In the genomic region with DNA sequence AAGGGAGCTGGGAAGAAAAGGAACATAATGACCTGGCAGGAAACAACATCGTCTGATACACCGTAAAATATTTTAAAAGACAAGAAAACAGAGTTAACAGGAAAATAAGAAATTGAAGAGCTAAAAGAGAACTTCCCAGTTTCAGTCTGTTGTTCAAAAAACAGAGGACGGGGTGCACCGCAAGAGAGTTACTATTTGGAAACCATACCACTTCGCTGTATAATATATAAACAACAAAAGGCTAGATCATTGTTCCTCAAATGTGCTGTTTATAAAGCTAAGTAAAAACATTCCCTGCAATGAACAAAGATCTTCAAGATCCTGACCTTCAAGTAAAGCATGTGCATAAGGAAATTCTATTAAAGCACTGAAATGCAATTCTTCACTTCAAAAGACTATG, we compare ENCODE assay signal across 8 cellular contexts. TPM values are rescaled to one million over a fixed set of nuclear protein-coding genes. Genes with fewer than 3 reads are reported as not detected.
A peak's percentile ranks its signal among the peaks of the same experiment; 100 is the strongest.
DNase-seq lines count a peak whose midpoint lies in the region; ATAC-seq, FAIRE-seq and TF ChIP-seq lines count a peak whose summit lies in the region.

No MANE protein-coding gene starts in this region.

- no peaks in the 10 kb centered on the region for H3K36me3 Mint-ChIP-seq in mesothelial cell of epicardium

- RAD21 ChIA-PET in GM12878 (lab: Charles Lee; ENCODE audit: unreplicated experiment), result interaction anchor here (0.7 to 2.6 kb wide), 11 partner anchors 13 to 191 kb away, joined by 3 to 10 read pairs (median 3); no protein-coding TSS in a partner anchor

- H3K4me2 ChIP-seq in A549 (peak overlapping the region; percentile 83), GM12878 (ENCODE audit: control insufficient read depth, insufficient read depth) (peak overlapping the region; percentile 82)

- no peaks in the 10 kb centered on the region; a peak in 1 of 4 replicates for H3K36me3 ChIP-seq in GM12878 (ENCODE audit: control insufficient read depth in 2 of 2, insufficient read depth in 2 of 2, low read length in 1 of 2)

- H3K27ac ChIP-seq in A549, result no peak overlapping the region; a peak in 2 of 6 replicates
- H3K27ac ChIP-seq in GM12878 (ENCODE audit: control insufficient read depth, insufficient read depth), result peak overlapping the region; percentile 91

- in situ Hi-C loops in GM12878 (cut with MboI), result no loop called here

- H3K27me3 ChIP-seq in GM12878 (replicated peaks in 1 of 2; ENCODE audit: control insufficient read depth in 2 of 2, insufficient read depth in 2 of 2, low read length in 1 of 2), result no peaks in the 10 kb centered on the region

- H3K9me3 Mint-ChIP-seq in mesothelial cell of epicardium, result no peaks in the 10 kb centered on the region

- DNase-seq in A549 (ENCODE audit: low read depth in 1 of 2, low spot score in 1 of 2), result no peak
- DNase-seq in HT-29 (ENCODE audit: low spot score), result peak; percentile 9
- no peak for DNase-seq in GM12878 (ENCODE audit: low read depth, low spot score)
- DNase-seq in mesothelial cell of epicardium (ENCODE audit: low spot score in 2 of 2, unreplicated experiment in 2 of 2), result no peak
- no peak for DNase-seq in stimulated activated CD4-positive, alpha-beta T cell treated with anti-CD3 and anti-CD28 coated beads, Interleukin-1b, Interleukin-23, amount 100 ng/mL, for 48 hours

- peak overlapping the region; percentile 95 for H3K27ac Mint-ChIP-seq in mesothelial cell of epicardium

- H2AFZ ChIP-seq in GM12878 (ENCODE audit: control insufficient read depth, low read depth, low read length), result no peak overlapping the region

- H3K27me3 Mint-ChIP-seq in mesothelial cell of epicardium (ENCODE audit: low read depth), result no peaks in the 10 kb centered on the region

- ATAC-seq in A549, result no peak
- ATAC-seq in GM12878, result no peak
- no peak for ATAC-seq in GM19035 (IDR thresholded peaks at IDR 0.05; ENCODE audit: unreplicated experiment)
- no peak for ATAC-seq in HG02763 (IDR thresholded peaks at IDR 0.05; ENCODE audit: unreplicated experiment)
- no peak for ATAC-seq in HG03095 (IDR thresholded peaks at IDR 0.05; ENCODE audit: unreplicated experiment)

- WGBS in A549 (ENCODE audit: missing lambda C conversion rate), result 80% methylated on average over 5 of the region's 5 CpGs
- under 1% methylated on average over 5 of the region's 5 CpGs for WGBS in GM12878 (ENCODE audit: insufficient coverage, insufficient replicate concordance, low lambda C conversion rate, missing lambda C conversion rate)

- FAIRE-seq in A549 (lab: Jason Lieb, UNC) (no peak), GM12878 (lab: Jason Lieb, UNC) (no peak)

- no peak for TF ChIP-seq RAD21 in A549 (conservative IDR thresholded peaks at IDR 0.05 in 1 of 2, IDR thresholded peaks at IDR 0.05 in 1 of 2)
- no peak for TF ChIP-seq RAD21 in GM12878 (IDR thresholded peaks at IDR 0.05; ENCODE audit: insufficient read depth, low read depth, low read length)

- CTCF ChIA-PET in A549 (lab: Yijun Ruan, JAX), result interaction anchor here (0.6 to 2.6 kb wide), 23 partner anchors 9 to 140 kb away, joined by 3 to 13 read pairs (median 4); no protein-coding TSS in a partner anchor
- CTCF ChIA-PET in GM12878 (lab: Yijun Ruan, JAX), result interaction anchor here (0.8 to 2.6 kb wide), 15 partner anchors 33 to 204 kb away, joined by 3 to 17 read pairs (median 4); no protein-coding TSS in a partner anchor

- intact Hi-C loops in GM12878 (cut with micrococcal nuclease; ENCODE audit: unreplicated experiment), result loop anchor here (2.0 to 5.0 kb wide), 4 partner anchors 47 to 192 kb away; a partner anchor contains a TSS

- SMC1A ChIA-PET in GM12878 (lab: Charles Lee; ENCODE audit: uncharacterized antibody, unreplicated experiment), result interaction anchor here (0.7 to 2.6 kb wide), 15 partner anchors 16 to 190 kb away, joined by 3 to 14 read pairs (median 4); no protein-coding TSS in a partner anchor

- no TSS peak for BruUV-seq in GM12878 (replicated peaks; lab: Mats Ljungman, UMichigan)

- H3K4me3 ChIP-seq in A549, result peak overlapping the region; percentile 95
- H3K4me3 ChIP-seq in GM12878, result peak overlapping the region; percentile 85

- H3K9me3 ChIP-seq in A549 (no peaks in the 10 kb centered on the region), GM12878 (replicated peaks; ENCODE audit: control insufficient read depth, insufficient read depth, low read length) (no peaks in the 10 kb centered on the region)

- H3K4me3 Mint-ChIP-seq in mesothelial cell of epicardium, result peak overlapping the region; percentile 79

- peak overlapping the region; percentile 92 for H3K9ac ChIP-seq in GM12878 (ENCODE audit: control insufficient read depth, insufficient read depth, low read length)

- TF ChIP-seq EP300 in A549 (IDR thresholded peaks at IDR 0.05), result no peak
- no peak for TF ChIP-seq EP300 in GM12878 (IDR thresholded peaks at IDR 0.05; ENCODE audit: borderline replicate concordance in 1 of 2, control insufficient read depth in 1 of 2, low read depth in 2 of 2, low read length in 2 of 2)

- H4K20me1 ChIP-seq in GM12878 (ENCODE audit: control insufficient read depth, insufficient read depth), result peaks cover 2% of the 10 kb centered on the region; the same call in 1 of the 2 replicates

- peaks cover 23% of the 10 kb centered on the region for H3K4me1 Mint-ChIP-seq in mesothelial cell of epicardium

- H3K4me1 ChIP-seq in A549 (peaks cover 46% of the 10 kb centered on the region), GM12878 (ENCODE audit: control insufficient read depth, insufficient read depth, low read length) (peaks cover 16% of the 10 kb centered on the region)

- TF ChIP-seq CTCF in A549 (IDR thresholded peaks at IDR 0.05), result no peak
- no peak for TF ChIP-seq CTCF in GM12878 (IDR thresholded peaks at IDR 0.05 in 2 of 3, conservative IDR thresholded peaks at IDR 0.05 in 1 of 3; ENCODE audit: control insufficient read depth in 2 of 3, extremely low read depth in 1 of 3, insufficient read depth in 1 of 3, low read depth in 3 of 3, low read length in 3 of 3)
- no peak for TF ChIP-seq CTCF in mesothelial cell of epicardium (IDR thresholded peaks at IDR 0.05; ENCODE audit: unreplicated experiment)

- TF ChIP-seq POLR2A in A549 (IDR thresholded peaks at IDR 0.05; ENCODE audit: low read length), result no peak
- no peak for TF ChIP-seq POLR2A in GM12878 (IDR thresholded peaks at IDR 0.05; ENCODE audit: low read depth, low read length)

- H3K79me2 ChIP-seq in GM12878 (ENCODE audit: control insufficient read depth, insufficient read depth, low read length), result peaks cover 85% of the 10 kb centered on the region

- POLR2A ChIA-PET in A549 (lab: Yijun Ruan, JAX) (no interaction called here), GM12878 (lab: Charles Lee) (interaction anchor here (0.6 to 2.1 kb wide), 7 partner anchors 13 to 57 kb away, joined by 3 to 5 read pairs (median 4); no protein-coding TSS in a partner anchor)

TF ChIP-seq in A549, 52 proteins besides CTCF, POLR2A, EP300 and RAD21:
- TF ChIP-seq RCOR1 (IDR thresholded peaks at IDR 0.05; ENCODE audit: low read depth, low read length) (no peak), TP53 (CRISPR knock-in tag; IDR thresholded peaks at IDR 0.05) (no peak), SMC3 (IDR thresholded peaks at IDR 0.05) (no peak), HOXB5 (CRISPR knock-in tag; IDR thresholded peaks at IDR 0.05) (no peak), ZFP36 (IDR thresholded peaks at IDR 0.05; ENCODE audit: borderline replicate concordance, partially characterized antibody) (no peak), RNF2 (IDR thresholded peaks at IDR 0.05; ENCODE audit: borderline replicate concordance, low read depth) (no peak)
- TF ChIP-seq, protein P1, sequence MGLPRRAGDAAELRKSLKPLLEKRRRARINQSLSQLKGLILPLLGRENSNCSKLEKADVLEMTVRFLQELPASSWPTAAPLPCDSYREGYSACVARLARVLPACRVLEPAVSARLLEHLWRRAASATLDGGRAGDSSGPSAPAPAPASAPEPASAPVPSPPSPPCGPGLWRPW (IDR thresholded peaks at IDR 0.05), result no peak

TF ChIP-seq in GM12878, 131 proteins besides CTCF, POLR2A, EP300 and RAD21 (continues in another document):
- peak; percentile 30; the same call in 1 of the 2 replicates for TF ChIP-seq RUNX3 (IDR thresholded peaks at IDR 0.05; ENCODE audit: low read length)

RNA-seq across cellular contexts. Expression of a gene that starts 2.1 kb away (rescaled TPM):
- polyA plus RNA-seq in A549 (2011; rRNA removed) (27.3 and 30.7 TPM in 2 replicates), A549 (2017; fragmentation: RNase III; extraction: RNeasy Plus Mini Kit Qiagen cat#74134 plus additional on column Dnase treatment) (53.7 to 55.1 TPM (median 54.4 TPM) in 3 replicates), GM12878 (2011; rRNA removed) (16.3 and 26.3 TPM in 2 replicates), GM12878 (2014; fragmentation: Illumina TruSeq; extraction: Trizol) (43.0 and 55.7 TPM in 2 replicates), GM12878 (2014; fragmentation: Nextera tagmentation; extraction: Ambion mirVana) (1 to 10 TPM; 5.4 to 9.7 TPM), GM12878 (2014; rRNA removed) (18.5 TPM in 2 replicates), GM12878 (2016; fragmentation: Nextera tagmentation; extraction: Ambion mirVana) (1 to 10 TPM; 1.5 to 6.2 TPM)
- 9.0 and 11.2 TPM in 2 replicates for polyA plus RNA-seq in A549 (2012; cell fraction: cytosol; rRNA removed)
- 5.0 and 9.5 TPM in 2 replicates for polyA plus RNA-seq in A549 (2012; cell fraction: nucleus; rRNA removed)
- polyA minus RNA-seq in A549 (2011; rRNA and poly(A)+ RNA removed), result 15.5 and 18.2 TPM in 2 replicates
- 6.4 and 8.9 TPM in 2 replicates for total RNA-seq in HT-29 (2014; rRNA removed; shearing (Covaris generic))
- total RNA-seq in GM12878 (2013; cell fraction: nucleolus; rRNA removed), result 13.2 and 14.7 TPM in 2 replicates
- total RNA-seq in GM12878 (2014; rRNA removed) (15.3 and 16.2 TPM in 2 replicates), GM12878 (2014; rRNA removed; fragmentation: Illumina TruSeq; extraction: Trizol) (25.7 and 26.1 TPM in 2 replicates), GM12878 (2021) (61.0 and 62.5 TPM in 2 replicates), mesothelial cell of epicardium (58.2 to 64.6 TPM (median 62.8 TPM) in 3 replicates)
- 20.5 TPM for polyA plus RNA-seq in GM12878 (2011; ENCODE audit: low read depth)
- 5.5 and 9.1 TPM in 2 replicates for polyA plus RNA-seq in GM12878 (2011; cell fraction: cytosol; rRNA removed)
- polyA plus RNA-seq in GM12878 (2011; cell fraction: nucleus; rRNA removed), result 5.3 and 7.9 TPM in 2 replicates
- polyA plus RNA-seq in GM12878 (2012), result 30.7 and 36.5 TPM in 2 replicates
- 13.3 and 19.5 TPM in 2 replicates for polyA minus RNA-seq in GM12878 (2011; rRNA and poly(A)+ RNA removed)
- 15.0 and 16.9 TPM in 2 replicates for polyA minus RNA-seq in GM12878 (2011; cell fraction: cytosol; rRNA and poly(A)+ RNA removed)
- polyA minus RNA-seq in GM12878 (2011; cell fraction: nucleus; rRNA and poly(A)+ RNA removed), result 4.8 and 8.7 TPM in 2 replicates
